Comparison of ENCODE assay signal across 24 cellular contexts in genomic region chr9:137333016-137333726, GRCh38.
"Had no signal": no experiment of that assay in that cellular context is flagged by ENCODE, and none has a peak within 500 bp of the region (broad histone marks: within the 10 kb centered on the region; RNA-seq: fewer than 3 reads in every experiment).

No MANE protein-coding gene starts in this region.

- H3K4me3 ChIP-seq: dorsolateral prefrontal cortex, esophagus squamous epithelium, gastrocnemius medialis, pancreas, transverse colon, vagina had no signal

- H3K36me3 ChIP-seq: gastrocnemius medialis, neutrophil, pancreas, transverse colon, vagina, WERI-Rb-1 had no signal

- H3K4me1 ChIP-seq: esophagus squamous epithelium, gastrocnemius medialis, pancreas, transverse colon, vagina had no signal

- ATAC-seq: activated CD8-positive, alpha-beta memory T cell treated with anti-CD3 and anti-CD28 coated beads, Interleukin-2, amount 10 ng/mL, durations not matched to agents 7 days and 5 days; activated CD8-positive, alpha-beta T cell treated with anti-CD3 and anti-CD28 coated beads for 36 hours; activated naive CD8-positive, alpha-beta T cell treated with anti-CD3 and anti-CD28 coated beads, Interleukin-2, amount 50 U/mL, for 24 hours; effector memory CD8-positive, alpha-beta T cell; gastrocnemius medialis; natural killer cell treated with Interleukin-12 subunit alpha and Interleukin-12 subunit beta and Interleukin-15 and Interleukin-18, amount 100 ng/mL, for 72 hours; pancreas; stimulated activated effector memory CD8-positive, alpha-beta T cell treated with anti-CD3 and anti-CD28 coated beads, Interleukin-12 subunit alpha, Interleukin-12 subunit beta, amount 100 ng/mL, for 72 hours had no signal

- H3K27me3 ChIP-seq: dorsolateral prefrontal cortex, esophagus squamous epithelium, gastrocnemius medialis, neutrophil, pancreas, transverse colon, vagina had no signal

- H3K9me3 ChIP-seq: gastrocnemius medialis, neutrophil, pancreas, vagina had no signal

- H3K27ac ChIP-seq: dorsolateral prefrontal cortex, esophagus squamous epithelium, gastrocnemius medialis, neutrophil, pancreas, transverse colon, vagina, WERI-Rb-1 had no signal

- DNase-seq: activated CD4-positive, alpha-beta T cell treated with anti-CD3 and anti-CD28 coated beads, Interleukin-2, amount 10 ng/mL, durations not matched to agents 7 days and 5 days; activated CD4-positive, CD25-positive, alpha-beta regulatory T cell treated with anti-CD3 and anti-CD28 coated beads, Interleukin-2, amount 50 U/mL, for 72 hours; activated CD8-positive, alpha-beta memory T cell treated with anti-CD3 and anti-CD28 coated beads, Interleukin-2, amount 10 ng/mL, durations not matched to agents 7 days and 5 days; activated CD8-positive, alpha-beta T cell treated with anti-CD3 and anti-CD28 coated beads for 36 hours; activated gamma-delta T cell; activated naive CD4-positive, alpha-beta T cell treated with anti-CD3 and anti-CD28 coated beads, Interleukin-2, amount 50 U/mL, for 16 hours; activated naive CD8-positive, alpha-beta T cell treated with anti-CD3 and anti-CD28 coated beads, Interleukin-2, amount 50 U/mL, for 24 hours; activated T-cell treated with anti-CD3 and anti-CD28 coated beads for 4 hours; anterior cingulate cortex; caudate nucleus; effector memory CD8-positive, alpha-beta T cell; esophagus squamous epithelium; gastrocnemius medialis; hypothalamus; pancreas; right cardiac atrium; stimulated activated CD4-positive, alpha-beta T cell treated with anti-CD3 and anti-CD28 coated beads, Interleukin-12 subunit alpha, Interleukin-12 subunit beta, amount 100 ng/mL, for 4 hours; transverse colon; WERI-Rb-1 had no signal
